In genomic region chr10:5490032-5490431, GRCh38 we compare ENCODE assay signal across 34 cellular contexts. TPM values are rescaled to one million over a fixed set of nuclear protein-coding genes. Genes with fewer than 3 reads are reported as not detected.
"Had no signal": no experiment of that assay in that cellular context is flagged by ENCODE, and none has a peak within 500 bp of the region (broad histone marks: within the 10 kb centered on the region; RNA-seq: fewer than 3 reads in every experiment).

No MANE protein-coding gene starts in this region.

- H2AFZ ChIP-seq: parathyroid adenoma had no signal

- H3K27ac ChIP-seq: esophagus muscularis mucosa, heart right ventricle, left lung, neutrophil, parathyroid adenoma, right lobe of liver, vagina had no signal

- ATAC-seq: heart right ventricle; left lung; mucosa of descending colon; natural killer cell treated with Interleukin-12 subunit alpha and Interleukin-12 subunit beta and Interleukin-15 and Interleukin-18, amount 100 ng/mL, for 72 hours; right lobe of liver; stimulated activated effector memory CD8-positive, alpha-beta T cell treated with anti-CD3 and anti-CD28 coated beads, Interleukin-12 subunit alpha, Interleukin-12 subunit beta, amount 100 ng/mL, for 72 hours had no signal

- DNase-seq: colonic mucosa; effector CD8-positive, alpha-beta T cell; endodermal cell; foreskin melanocyte; glutamatergic neuron; heart right ventricle; hippocampal formation; left cardiac atrium; mesenchymal stem cell; mucosa of descending colon; naive B cell; stimulated activated CD4-positive, alpha-beta T cell treated with anti-CD3 and anti-CD28 coated beads, Interleukin-2, amount 100 ng/mL, for 24 hours; stimulated activated CD4-positive, alpha-beta T cell treated with anti-CD3 and anti-CD28 coated beads, Interleukin-4, amount 100 ng/mL, for 24 hours; stimulated activated naive CD4-positive, alpha-beta T cell treated with Interleukin-2 at 50 U/mL for 16 hours; thyroid gland; trophoblast cell had no signal

- H3K79me2 ChIP-seq: parathyroid adenoma had no signal

- H3K9me3 ChIP-seq: colonic mucosa, neutrophil, right lobe of liver, thyroid gland, vagina had no signal

- H3K27me3 ChIP-seq: colonic mucosa, esophagus muscularis mucosa, left lung, neutrophil, right lobe of liver, thyroid gland, vagina had no signal

- H3K9ac ChIP-seq: parathyroid adenoma had no signal

- H3K4me1 ChIP-seq: colonic mucosa, heart right ventricle, left lung, parathyroid adenoma, right lobe of liver had no signal

- H3K36me3 ChIP-seq: colonic mucosa, esophagus muscularis mucosa, heart right ventricle, left lung, neutrophil, right lobe of liver, thyroid gland, vagina had no signal

- H3K4me3 ChIP-seq: colonic mucosa, esophagus muscularis mucosa, heart right ventricle, left lung, mucosa of descending colon, right lobe of liver, thyroid gland, vagina had no signal

RNA-seq across cellular contexts. Expression of gene CALML5, which starts 9.3 kb away (rescaled TPM):
- total RNA-seq: colonic mucosa; endodermal cell; epithelial cell of proximal tubule; esophagus muscularis mucosa; fibroblast of lung; heart right ventricle; kidney epithelial cell; left cardiac atrium; left lung; lung microvascular endothelial cell; mesothelial cell of epicardium; mucosa of descending colon; natural killer cell treated with Interleukin-12 subunit alpha and Interleukin-12 subunit beta and Interleukin-15 and Interleukin-18, amount 100 ng/mL, for 72 hours; neural crest cell; omental fat pad; progenitor cell of endocrine pancreas; right lobe of liver; temporal lobe; thyroid gland; ureter had no signal

RNA-seq across cellular contexts. Expression of gene CALML3, which starts 34.7 kb away (rescaled TPM):
- total RNA-seq: endodermal cell; epithelial cell of proximal tubule; esophagus muscularis mucosa; fibroblast of lung; heart right ventricle; kidney epithelial cell; left cardiac atrium; left lung; lung microvascular endothelial cell; natural killer cell treated with Interleukin-12 subunit alpha and Interleukin-12 subunit beta and Interleukin-15 and Interleukin-18, amount 100 ng/mL, for 72 hours; neural crest cell; omental fat pad; progenitor cell of endocrine pancreas; temporal lobe; ureter had no signal
